Comparison of ENCODE assay signal across 1 cellular context in the genomic region with DNA sequence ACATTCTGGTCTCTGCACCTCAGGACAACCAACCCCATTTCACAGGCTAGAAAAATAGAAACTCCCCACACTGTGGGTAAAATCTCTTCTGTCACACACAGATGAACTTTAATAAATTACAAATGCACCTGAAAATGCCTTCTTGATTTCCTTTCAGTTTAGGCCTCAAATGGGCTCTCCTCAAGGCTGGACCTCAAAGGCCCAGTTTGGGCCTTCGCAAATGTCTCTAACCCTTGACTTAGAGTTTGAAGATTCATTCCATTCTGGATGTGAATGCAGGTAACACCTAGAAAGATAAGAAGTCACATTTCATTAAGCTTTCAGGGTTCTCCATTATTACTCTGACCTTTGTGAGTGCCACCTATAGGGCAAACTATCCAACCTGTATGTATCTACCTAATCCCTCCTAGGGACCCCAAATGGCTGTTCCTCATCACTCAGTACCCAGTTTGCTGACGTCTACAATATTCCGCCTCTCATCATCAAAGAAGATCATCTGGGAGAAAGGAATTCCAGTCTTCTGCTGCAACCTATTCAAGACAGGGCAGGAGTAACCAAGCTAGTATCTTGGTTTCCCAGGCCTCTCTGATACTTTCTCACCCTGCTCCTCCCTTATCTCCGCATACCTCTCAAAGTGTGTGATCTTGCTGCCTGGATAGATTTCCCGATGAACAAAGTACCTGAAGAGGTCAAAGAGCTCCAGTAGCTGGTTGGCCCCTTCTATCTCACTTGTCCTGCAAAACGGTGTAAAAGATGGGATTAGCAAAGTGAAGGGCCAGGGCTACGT.
TF ChIP-seq lines count a peak whose summit lies in the region.

No MANE protein-coding gene starts in this region.

TF ChIP-seq in HCT116, 20 proteins besides CTCF, POLR2A, EP300 and RAD21 (continued from another document):
- TF ChIP-seq, protein P1, sequence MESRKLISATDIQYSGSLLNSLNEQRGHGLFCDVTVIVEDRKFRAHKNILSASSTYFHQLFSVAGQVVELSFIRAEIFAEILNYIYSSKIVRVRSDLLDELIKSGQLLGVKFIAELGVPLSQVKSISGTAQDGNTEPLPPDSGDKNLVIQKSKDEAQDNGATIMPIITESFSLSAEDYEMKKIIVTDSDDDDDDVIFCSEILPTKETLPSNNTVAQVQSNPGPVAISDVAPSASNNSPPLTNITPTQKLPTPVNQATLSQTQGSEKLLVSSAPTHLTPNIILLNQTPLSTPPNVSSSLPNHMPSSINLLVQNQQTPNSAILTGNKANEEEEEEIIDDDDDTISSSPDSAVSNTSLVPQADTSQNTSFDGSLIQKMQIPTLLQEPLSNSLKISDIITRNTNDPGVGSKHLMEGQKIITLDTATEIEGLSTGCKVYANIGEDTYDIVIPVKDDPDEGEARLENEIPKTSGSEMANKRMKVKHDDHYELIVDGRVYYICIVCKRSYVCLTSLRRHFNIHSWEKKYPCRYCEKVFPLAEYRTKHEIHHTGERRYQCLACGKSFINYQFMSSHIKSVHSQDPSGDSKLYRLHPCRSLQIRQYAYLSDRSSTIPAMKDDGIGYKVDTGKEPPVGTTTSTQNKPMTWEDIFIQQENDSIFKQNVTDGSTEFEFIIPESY (IDR thresholded peaks at IDR 0.05; ENCODE audit: extremely low read depth, insufficient replicate concordance, low read length), result no peak
- TF ChIP-seq, protein P2, sequence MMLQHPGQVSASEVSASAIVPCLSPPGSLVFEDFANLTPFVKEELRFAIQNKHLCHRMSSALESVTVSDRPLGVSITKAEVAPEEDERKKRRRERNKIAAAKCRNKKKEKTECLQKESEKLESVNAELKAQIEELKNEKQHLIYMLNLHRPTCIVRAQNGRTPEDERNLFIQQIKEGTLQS (IDR thresholded peaks at IDR 0.05), result no peak
- TF ChIP-seq EZH2 (IDR thresholded peaks at IDR 0.05), result no peak
- TF ChIP-seq, protein P3, sequence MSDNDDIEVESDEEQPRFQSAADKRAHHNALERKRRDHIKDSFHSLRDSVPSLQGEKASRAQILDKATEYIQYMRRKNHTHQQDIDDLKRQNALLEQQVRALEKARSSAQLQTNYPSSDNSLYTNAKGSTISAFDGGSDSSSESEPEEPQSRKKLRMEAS (IDR thresholded peaks at IDR 0.05), result no peak
